In genomic region chr3:66381621-66382020, GRCh38 we compare ENCODE assay signal across 23 cellular contexts.
DNase-seq lines count a peak whose midpoint lies in the region; ATAC-seq, FAIRE-seq and TF ChIP-seq lines count a peak whose summit lies in the region.
"Had no signal": no experiment of that assay in that cellular context is flagged by ENCODE, and none has a peak within 500 bp of the region (broad histone marks: within the 10 kb centered on the region; RNA-seq: fewer than 3 reads in every experiment).

No MANE protein-coding gene starts in this region.

- TF ChIP-seq CTCF in H1 (IDR thresholded peaks at IDR 0.05; ENCODE audit: control extremely low read depth in 1 of 3, insufficient read depth in 1 of 3, low read depth in 1 of 3, low read length in 3 of 3), result no peak
- TF ChIP-seq CTCF in pancreas (IDR thresholded peaks at IDR 0.05), result no peak
- no peak for TF ChIP-seq CTCF in RWPE1 (conservative IDR thresholded peaks at IDR 0.05; ENCODE audit: low read depth)

- no peak overlapping the region for H3K4me2 ChIP-seq in H1 (ENCODE audit: insufficient read depth in 1 of 2, low read depth in 2 of 2, low read length in 2 of 2)
- H3K4me2 ChIP-seq: KMS-11 had no signal

- H3K4me3 Mint-ChIP-seq in activated T-cell treated with anti-CD3 and anti-CD28 coated beads, Interleukin-2, amount 50 U/mL, for 24 hours, result no peak overlapping the region
- H3K4me3 Mint-ChIP-seq in activated T-cell treated with anti-CD3 and anti-CD28 coated beads, Interleukin-2, amount 50 U/mL, for 4 hours, result no peak overlapping the region
- H3K4me3 Mint-ChIP-seq: CD8-positive, alpha-beta T cell; HFFc6 had no signal

- no peaks in the 10 kb centered on the region for H3K27me3 ChIP-seq in H1 (replicated peaks in 1 of 4; ENCODE audit: control insufficient read depth in 3 of 4, extremely low read depth in 1 of 4, insufficient read depth in 3 of 4, low read length in 3 of 4)
- H3K27me3 ChIP-seq in pancreas, result no peaks in the 10 kb centered on the region
- no peaks in the 10 kb centered on the region for H3K27me3 ChIP-seq in stomach smooth muscle (ENCODE audit: control insufficient read depth in 1 of 2, insufficient read depth in 2 of 2, low read length in 2 of 2)

- intact Hi-C loops in pancreas (cut with DNase I), result no loop called here

- no peaks in the 10 kb centered on the region for H3K79me1 ChIP-seq in H1 (ENCODE audit: low read depth, low read length)

- H3K23me2 ChIP-seq in H1 (ENCODE audit: low read depth, low read length), result no peaks in the 10 kb centered on the region

- no peak overlapping the region for H3K18ac ChIP-seq in H1 (ENCODE audit: extremely low read depth, low read length)

- H2AK5ac ChIP-seq in H1 (ENCODE audit: low read depth, low read length), result no peak overlapping the region

- POLR2A ChIA-PET in H1 (lab: Charles Lee; ENCODE audit: partially characterized antibody) (interaction anchor here (1.8 kb wide), 1 partner anchor 13 kb away, joined by 4 read pairs; no protein-coding TSS in a partner anchor), RWPE1 (lab: Yijun Ruan, JAX; ENCODE audit: low non-redundant PET) (no interaction called here)

- H3K56ac ChIP-seq in H1 (replicated peaks; ENCODE audit: insufficient read length, low read depth, low read length), result no peak overlapping the region

- no peak for TF ChIP-seq RAD21 in H1 (IDR thresholded peaks at IDR 0.05 in 1 of 2, conservative IDR thresholded peaks at IDR 0.05 in 1 of 2; ENCODE audit: low read depth in 2 of 2, low read length in 2 of 2)

- no peak overlapping the region for H3K14ac ChIP-seq in H1 (ENCODE audit: insufficient read length)

- H4K20me1 ChIP-seq in H1 (replicated peaks in 1 of 2; ENCODE audit: control insufficient read depth in 1 of 2, insufficient read depth in 2 of 2, low read length in 2 of 2), result peaks cover 5 to 18% of the 10 kb centered on the region in 2 experiments

- H3K9me3 Mint-ChIP-seq in activated T-cell treated with anti-CD3 and anti-CD28 coated beads, Interleukin-2, amount 50 U/mL, for 24 hours, result no peaks in the 10 kb centered on the region
- no peaks in the 10 kb centered on the region for H3K9me3 Mint-ChIP-seq in activated T-cell treated with anti-CD3 and anti-CD28 coated beads, Interleukin-2, amount 50 U/mL, for 4 hours
- H3K9me3 Mint-ChIP-seq: CD8-positive, alpha-beta T cell; HFFc6 had no signal

- ATAC-seq in activated T-cell treated with anti-CD3 and anti-CD28 coated beads, Interleukin-2, amount 50 U/mL, for 4 hours, result no peak
- ATAC-seq in pancreas, result peak; percentile 19 to 60 (median 60)
- no peak for ATAC-seq in HG03280 (IDR thresholded peaks at IDR 0.05; ENCODE audit: unreplicated experiment)
- ATAC-seq: CD8-positive, alpha-beta T cell; HepG2; PC-3 had no signal

- H3K27me3 Mint-ChIP-seq in activated T-cell treated with anti-CD3 and anti-CD28 coated beads, Interleukin-2, amount 50 U/mL, for 24 hours, result no peaks in the 10 kb centered on the region
- no peaks in the 10 kb centered on the region for H3K27me3 Mint-ChIP-seq in activated T-cell treated with anti-CD3 and anti-CD28 coated beads, Interleukin-2, amount 50 U/mL, for 4 hours (ENCODE audit: low read depth)

- H2BK12ac ChIP-seq in H1 (ENCODE audit: low read depth, low read length), result no peak overlapping the region

- H3K4me3 ChIP-seq in H1 (ENCODE audit: extremely low read depth in 1 of 4, insufficient read depth in 2 of 4, low read depth in 3 of 4, low read length in 4 of 4) (no peak overlapping the region), pancreas (no peak overlapping the region), stomach smooth muscle (ENCODE audit: low read length in 2 of 2) (no peak overlapping the region)

- H3K9me3 ChIP-seq in H1 (ENCODE audit: insufficient read depth in 2 of 2, low read depth in 1 of 2, low read length in 1 of 2), result no peaks in the 10 kb centered on the region; a peak in 1 of 4 replicates
- H3K9me3 ChIP-seq in pancreas, result no peaks in the 10 kb centered on the region
- H3K9me3 ChIP-seq in stomach smooth muscle (ENCODE audit: control insufficient read depth in 2 of 2, low read length in 2 of 2), result peaks cover 0 to 5% of the 10 kb centered on the region in 2 donors

- no peak overlapping the region for H2BK120ac ChIP-seq in H1 (replicated peaks; ENCODE audit: low read depth, low read length)

- no peaks in the 10 kb centered on the region for H3K4me1 ChIP-seq in H1 (replicated peaks in 1 of 4; ENCODE audit: control insufficient read depth in 3 of 4, insufficient read depth in 4 of 4, low read length in 3 of 4)
- peaks cover 0 to 16% (median 9%) of the 10 kb centered on the region in 3 donors for H3K4me1 ChIP-seq in pancreas
- peaks cover 25% of the 10 kb centered on the region for H3K4me1 ChIP-seq in stomach smooth muscle (ENCODE audit: control insufficient read depth, insufficient read depth, low read length)

- H4K5ac ChIP-seq in H1 (ENCODE audit: insufficient read length, low read depth, low read length), result no peak overlapping the region

- H3K36me3 ChIP-seq in H1 (ENCODE audit: control insufficient read depth in 2 of 4, insufficient read depth in 4 of 4, low read length in 3 of 4), result peaks cover 62 to 97% (median 85%) of the 10 kb centered on the region in 4 experiments
- H3K36me3 ChIP-seq in pancreas, result peaks cover 4 to 93% (median 69%) of the 10 kb centered on the region in 3 donors
- H3K36me3 ChIP-seq in stomach smooth muscle (ENCODE audit: control insufficient read depth in 2 of 2, insufficient read depth in 2 of 2, low read length in 2 of 2), result peaks cover 84 to 95% of the 10 kb centered on the region in 2 donors

- no peak overlapping the region for H2BK5ac ChIP-seq in H1 (ENCODE audit: low read depth, low read length)

- WGBS in H1 (ENCODE audit: extremely low coverage in 1 of 2, insufficient coverage in 1 of 2, insufficient read length in 1 of 2, insufficient replicate concordance in 2 of 2, low coverage in 1 of 2, low lambda C conversion rate in 2 of 2, missing lambda C conversion rate in 1 of 2), 2 experiments, result 86% methylated on average over 7 of the region's 7 CpGs; no CpG with 5 or more reads in 1 of the 2 experiments
- WGBS in pancreas, 2 donors, result 53 to 60% methylated on average over 7 of the region's 7 CpGs

- no peak overlapping the region for H4K8ac ChIP-seq in H1 (ENCODE audit: extremely low read depth, insufficient read depth, low read length)

- no peak for TF ChIP-seq POLR2A in H1 (IDR thresholded peaks at IDR 0.05; ENCODE audit: control extremely low read depth in 1 of 2, low read depth in 2 of 2, low read length in 2 of 2)

- H3K27ac ChIP-seq in H1 (ENCODE audit: low read depth, low read length) (no peak overlapping the region), pancreas (peak overlapping the region in 1 of 4 donors; percentile 22), stomach smooth muscle (ENCODE audit: low read length) (peak overlapping the region; percentile 58), RWPE1 (no peak overlapping the region)
- H3K27ac ChIP-seq: KMS-11 had no signal

- H3K9ac ChIP-seq in H1 (replicated peaks in 1 of 4; ENCODE audit: extremely low read depth in 1 of 4, low read depth in 3 of 4, low read length in 3 of 4), result no peak overlapping the region
- no peak overlapping the region for H3K9ac ChIP-seq in stomach smooth muscle (ENCODE audit: low read length in 2 of 2)
- H3K9ac ChIP-seq: KMS-11 had no signal

- no peak overlapping the region for H2BK15ac ChIP-seq in H1 (ENCODE audit: low read length)

- H3K27ac Mint-ChIP-seq in activated T-cell treated with anti-CD3 and anti-CD28 coated beads, Interleukin-2, amount 50 U/mL, for 24 hours, result peak overlapping the region; percentile 58
- H3K27ac Mint-ChIP-seq: CD8-positive, alpha-beta T cell; HFFc6 had no signal

- no peak for TF ChIP-seq EP300 in H1 (IDR thresholded peaks at IDR 0.05; ENCODE audit: borderline replicate concordance in 1 of 2, low read depth in 2 of 2, low read length in 2 of 2)

- no peak for DNase-seq in activated T-cell treated with anti-CD3 and anti-CD28 coated beads, Interleukin-2, amount 50 U/mL, for 24 hours
- DNase-seq in activated T-cell treated with anti-CD3 and anti-CD28 coated beads, Interleukin-2, amount 50 U/mL, for 4 hours, result no peak
- no peak for DNase-seq in H1 (ENCODE audit: low read depth in 1 of 2, low spot score in 2 of 2)
- DNase-seq in pancreas, result peak in 1 of 6 donors; percentile 78
- DNase-seq in RWPE1 (ENCODE audit: low spot score), result no peak
- DNase-seq in central memory CD4-positive, alpha-beta T cell, result no peak
- DNase-seq: 8988T; CD8-positive, alpha-beta T cell; DND-41; GDM1; HFFc6; NCI-H1048; NCI-H1436 treated with DMSO at 0.1 percent for 48 hours; NCI-H2029 treated with DMSO at 0.1 percent for 48 hours; NCI-H510A; NCI-H774; PC-3 had no signal

- H2BK20ac ChIP-seq in H1 (ENCODE audit: low read length), result no peak overlapping the region

- H3K79me2 ChIP-seq in H1 (ENCODE audit: control insufficient read depth in 1 of 2, insufficient read depth in 2 of 2, low read length in 2 of 2), result no peaks in the 10 kb centered on the region

- FAIRE-seq in H1 (lab: Jason Lieb, UNC) (no peak), pancreas (lab: Jason Lieb, UNC) (no peak)
- FAIRE-seq: GM12891, GM18507, HepG2 had no signal

- CTCF ChIA-PET in H1 (lab: Charles Lee; ENCODE audit: partially characterized antibody), result interaction anchor here (1.3 to 4.3 kb wide), 4 partner anchors 9 to 434 kb away, joined by 3 to 24 read pairs (median 4); no protein-coding TSS in a partner anchor
- CTCF ChIA-PET in RWPE1 (lab: Yijun Ruan, JAX), result no interaction called here

- H3K23ac ChIP-seq in H1 (ENCODE audit: insufficient read length), result no peak overlapping the region

- peaks cover 14% of the 10 kb centered on the region for H3K4me1 Mint-ChIP-seq in activated T-cell treated with anti-CD3 and anti-CD28 coated beads, Interleukin-2, amount 50 U/mL, for 24 hours (ENCODE audit: low read depth)
- H3K4me1 Mint-ChIP-seq in activated T-cell treated with anti-CD3 and anti-CD28 coated beads, Interleukin-2, amount 50 U/mL, for 4 hours (ENCODE audit: low read depth), result peaks cover 25% of the 10 kb centered on the region

- H4K91ac ChIP-seq in H1 (replicated peaks; ENCODE audit: insufficient read length, low read length), result no peak overlapping the region

- no peak overlapping the region for H2AFZ ChIP-seq in H1 (ENCODE audit: low read length)

- H3K36me3 Mint-ChIP-seq in activated T-cell treated with anti-CD3 and anti-CD28 coated beads, Interleukin-2, amount 50 U/mL, for 24 hours (ENCODE audit: low read depth), result peaks cover 100% of the 10 kb centered on the region
- peaks cover 62% of the 10 kb centered on the region for H3K36me3 Mint-ChIP-seq in activated T-cell treated with anti-CD3 and anti-CD28 coated beads, Interleukin-2, amount 50 U/mL, for 4 hours (ENCODE audit: insufficient read depth)

- no peak overlapping the region for H3K4ac ChIP-seq in H1 (replicated peaks; ENCODE audit: insufficient read length, low read depth, low read length)

TF ChIP-seq in H1, 55 proteins besides CTCF, POLR2A, EP300 and RAD21:
- TF ChIP-seq TEAD4 (IDR thresholded peaks at IDR 0.05; ENCODE audit: low read depth, low read length) (no peak), POLR2AphosphoS5 (IDR thresholded peaks at IDR 0.05; ENCODE audit: low read depth, low read length) (peak; percentile 16; the same call in 1 of the 2 replicates), ASH2L (IDR thresholded peaks at IDR 0.05; ENCODE audit: low read length) (no peak)

Comparison
In these comparisons a context has a peak if more than half of its experiments do, and no peak if none do; other contexts are left out.
1. ATAC-seq: peak in pancreas (4 of 4); none in activated T-cell treated with anti-CD3 and anti-CD28 coated beads, Interleukin-2, amount 50 U/mL, for 4 hours (0 of 2) and HG03280 (single experiment).